8 cellular contexts compared by ENCODE assay signal in the genomic region with DNA sequence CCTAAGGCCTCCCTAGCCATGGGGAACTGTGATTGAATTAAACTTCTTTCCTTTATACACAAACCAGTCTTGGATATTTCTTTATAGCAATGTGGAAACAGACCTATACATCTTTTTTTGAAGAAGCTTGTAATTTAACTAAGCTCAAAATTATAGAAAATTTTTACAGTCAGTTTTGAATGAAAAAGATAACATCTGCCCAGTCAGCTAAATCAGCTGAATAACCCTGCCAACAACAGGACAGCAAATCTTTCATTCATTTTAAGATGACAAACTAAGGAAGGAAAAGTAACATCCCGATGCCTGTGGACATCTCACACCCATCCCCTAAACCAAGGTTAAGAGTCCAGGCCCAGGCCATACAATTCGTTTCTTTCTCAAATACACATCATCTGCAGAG.
"Had no signal": no experiment of that assay in that cellular context is flagged by ENCODE, and none has a peak within 500 bp of the region (broad histone marks: within the 10 kb centered on the region; RNA-seq: fewer than 3 reads in every experiment).

No MANE protein-coding gene starts in this region.

- FAIRE-seq: G401.6, GM12878, GM12891, GM12892, GM18507, GM19239 had no signal

- DNase-seq: GDM1, GF-D8 had no signal

- H3K4me3 ChIP-seq: GM12878 had no signal

- ATAC-seq: GM12878 had no signal
